ENCODE assay signal across 8 cellular contexts in the genomic region with DNA sequence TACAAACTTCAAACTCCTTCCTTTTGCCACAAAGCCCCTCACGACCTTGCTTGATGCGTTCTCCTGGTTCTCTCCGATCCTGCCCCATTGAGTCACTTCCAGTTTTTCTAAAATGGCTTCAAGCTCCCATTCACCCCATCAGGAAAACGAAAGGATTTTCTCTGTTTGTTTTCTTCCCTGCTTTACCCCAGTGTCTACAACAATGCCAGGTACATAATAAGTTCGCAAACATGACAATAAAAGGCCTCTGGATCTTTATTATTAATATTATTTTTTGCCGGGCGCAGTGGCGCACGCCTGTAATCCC.
DNase-seq lines count a peak whose midpoint lies in the region; ATAC-seq and TF ChIP-seq lines count a peak whose summit lies in the region.

No MANE protein-coding gene starts in this region.

- H3K36me3 ChIP-seq in SU-DHL-6 (ENCODE audit: low read length) = no peaks in the 10 kb centered on the region

- H3K4me2 ChIP-seq in SU-DHL-6 (ENCODE audit: low read depth, low read length, poor library complexity, severe bottlenecking) = peak overlapping the region; percentile 88

- peak overlapping the region; percentile 98 for H2AFZ ChIP-seq in SU-DHL-6 (ENCODE audit: low read depth, low read length, severe bottlenecking)

- DNase-seq in fibroblast of pulmonary artery (ENCODE audit: low read depth) = no peak
- DNase-seq in retinal pigment epithelial cell (ENCODE audit: low read depth) = no peak
- DNase-seq in HPDE6-E6E7 (ENCODE audit: extremely low spot score) = no peak

- H3K9me3 ChIP-seq in SU-DHL-6 (ENCODE audit: insufficient read depth, low read length) = no peaks in the 10 kb centered on the region

- peak overlapping the region; percentile 81 for H3K9ac ChIP-seq in SU-DHL-6 (ENCODE audit: low read length)

- peaks cover 10% of the 10 kb centered on the region for H3K79me2 ChIP-seq in SU-DHL-6 (ENCODE audit: insufficient read depth, low read length)

- no peaks in the 10 kb centered on the region for H3K27me3 ChIP-seq in SU-DHL-6 (ENCODE audit: low read length)

- no peaks in the 10 kb centered on the region for H4K20me1 ChIP-seq in SU-DHL-6 (ENCODE audit: low read depth, low read length)

- TF ChIP-seq CTCF in SU-DHL-6 (IDR thresholded peaks at IDR 0.05; ENCODE audit: insufficient read depth, low read length, poor library complexity, severe bottlenecking) = no peak
- no peak for TF ChIP-seq CTCF in fibroblast of pulmonary artery (IDR thresholded peaks at IDR 0.05; ENCODE audit: low read length, missing control alignments)
- TF ChIP-seq CTCF in retinal pigment epithelial cell (conservative IDR thresholded peaks at IDR 0.05; ENCODE audit: low read depth, low read length) = no peak

- no peak for ATAC-seq in HG03354 (IDR thresholded peaks at IDR 0.05; ENCODE audit: poor library complexity, severe bottlenecking, unreplicated experiment)
- ATAC-seq in HG03520 (IDR thresholded peaks at IDR 0.05; ENCODE audit: unreplicated experiment) = no peak
- no peak for ATAC-seq in HG03097 (IDR thresholded peaks at IDR 0.05; ENCODE audit: low FRiP score, unreplicated experiment)

- H3F3A ChIP-seq in SU-DHL-6 (ENCODE audit: insufficient read depth) = peaks cover 5% of the 10 kb centered on the region

- H3K4me3 ChIP-seq in GM08714 (ENCODE audit: low read length) = peak overlapping the region; percentile 84
- peak overlapping the region; percentile 85 for H3K4me3 ChIP-seq in SU-DHL-6 (ENCODE audit: insufficient read depth, low read length, poor library complexity, severe bottlenecking)
- peak overlapping the region; percentile 100 for H3K4me3 ChIP-seq in fibroblast of pulmonary artery (replicated peaks; ENCODE audit: low read depth, low read length)
- peak overlapping the region; percentile 99 for H3K4me3 ChIP-seq in retinal pigment epithelial cell (ENCODE audit: low read length)

- H3K27ac ChIP-seq in SU-DHL-6 (ENCODE audit: low read depth, low read length) = no peak overlapping the region

- no peaks in the 10 kb centered on the region for H3K9me2 ChIP-seq in SU-DHL-6 (replicated peaks; ENCODE audit: insufficient read depth, low read length)
